Comparison of ENCODE assay signal across 8 cellular contexts in the genomic region with DNA sequence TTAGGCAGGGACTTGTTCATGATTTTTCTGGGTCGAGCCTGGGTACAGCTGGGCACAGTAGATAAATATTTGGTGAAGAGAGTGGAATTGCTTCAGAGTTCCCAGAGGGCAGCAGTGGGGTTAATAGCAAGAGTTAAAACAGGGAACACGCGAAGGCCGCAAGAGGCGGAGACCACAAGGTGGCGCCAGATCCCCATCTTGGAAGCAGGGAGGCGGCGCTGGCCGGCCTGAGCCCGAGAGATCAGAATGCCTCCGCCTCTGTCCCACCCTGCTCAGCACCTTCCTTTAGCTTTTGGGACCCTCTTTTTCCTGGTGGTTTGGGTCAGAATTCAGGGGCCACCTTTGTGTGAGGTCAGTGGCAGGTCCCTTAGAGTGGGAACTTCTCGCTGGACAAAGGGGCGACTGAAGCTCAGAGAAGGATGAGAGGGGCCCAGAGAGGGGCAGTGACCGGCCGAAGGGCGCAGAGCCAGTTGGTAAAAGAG.
DNase-seq lines count a peak whose midpoint lies in the region; ATAC-seq lines count a peak whose summit lies in the region.

No MANE protein-coding gene starts in this region.

- peaks cover 0 to 3% of the 10 kb centered on the region in 2 donors for H3K4me1 Mint-ChIP-seq in effector memory CD8-positive, alpha-beta T cell (ENCODE audit: low read depth in 2 of 2)

- H3K4me3 Mint-ChIP-seq in effector memory CD8-positive, alpha-beta T cell = no peak overlapping the region

- peak; percentile 93 for DNase-seq in COLO668 (lab: John Stamatoyannopoulos, UW; ENCODE audit: unreplicated experiment)
- peak; percentile 81 for DNase-seq in NOMO-1 (lab: John Stamatoyannopoulos, UW; ENCODE audit: unreplicated experiment in 2 of 2)
- DNase-seq in activated CD8-positive, alpha-beta memory T cell treated with anti-CD3 and anti-CD28 coated beads for 4 hours (ENCODE audit: low read depth in 2 of 2) = peak; percentile 54 to 66
- peak; percentile 69 to 76 (median 76) for DNase-seq in effector memory CD8-positive, alpha-beta T cell
- DNase-seq in midbrain (lab: John Stamatoyannopoulos, UW) = peak; percentile 90
- peak; percentile 74 to 83 for DNase-seq in stimulated activated CD8-positive, alpha-beta memory T cell treated with anti-CD3 and anti-CD28 coated beads, Interleukin-2, amount 100 ng/mL, for 48 hours (ENCODE audit: low read depth in 2 of 2)

- H3K27ac Mint-ChIP-seq in effector memory CD8-positive, alpha-beta T cell = peak overlapping the region in 1 of 2 donors; percentile 15

- H3K27me3 Mint-ChIP-seq in effector memory CD8-positive, alpha-beta T cell = peaks cover 12 to 59% of the 10 kb centered on the region in 2 donors

- no peaks in the 10 kb centered on the region for H3K9me3 Mint-ChIP-seq in effector memory CD8-positive, alpha-beta T cell

- ATAC-seq in HG02759 (IDR thresholded peaks at IDR 0.05; ENCODE audit: unreplicated experiment) (peak; percentile 49), GM18909 (IDR thresholded peaks at IDR 0.05; ENCODE audit: poor library complexity, unreplicated experiment) (no peak)
- peak; percentile 62 for ATAC-seq in effector memory CD8-positive, alpha-beta T cell (replicated peaks)

- no peaks in the 10 kb centered on the region for H3K36me3 Mint-ChIP-seq in effector memory CD8-positive, alpha-beta T cell (ENCODE audit: insufficient read depth)
